Comparison of ENCODE assay signal across 9 cellular contexts in genomic region chr14:100056964-100057817, GRCh38. TPM values are rescaled to one million over a fixed set of nuclear protein-coding genes. Genes with fewer than 3 reads are reported as not detected.
DNase-seq lines count a peak whose midpoint lies in the region; ATAC-seq and TF ChIP-seq lines count a peak whose summit lies in the region.
"Had no signal": no experiment of that assay in that cellular context is flagged by ENCODE, and none has a peak within 500 bp of the region (broad histone marks: within the 10 kb centered on the region; RNA-seq: fewer than 3 reads in every experiment).

No MANE protein-coding gene starts in this region.

- 93 to 94% methylated on average over 3 to 4 of the region's 4 CpGs for WGBS in endodermal cell (ENCODE audit: insufficient coverage in 1 of 2, insufficient read length in 1 of 2), 2 experiments

- TF ChIP-seq POLR2A in NB4 (IDR thresholded peaks at IDR 0.05; ENCODE audit: extremely low read depth, insufficient read length) = no peak

- DNase-seq in stimulated activated naive CD8-positive, alpha-beta T cell treated with anti-CD3 and anti-CD28 coated beads, Interleukin-15, Interleukin-2, amounts not matched to agents 100 U/mL and 50 U/mL, for 24 hours = no peak
- DNase-seq in NB4 (ENCODE audit: low read depth) (peak; percentile 66), endodermal cell (no peak), progenitor cell of endocrine pancreas (ENCODE audit: low spot score, unreplicated experiment) (no peak), NCI-H524 treated with DMSO at 0.1 percent for 48 hours (lab: John Stamatoyannopoulos, UW) (no peak)
- no peak for DNase-seq in stimulated activated CD4-positive, alpha-beta T cell treated with anti-CD3 and anti-CD28 coated beads, Interleukin-4, amount 100 ng/mL, for 24 hours

- no peak overlapping the region for H3K4me3 Mint-ChIP-seq in stimulated activated naive CD8-positive, alpha-beta T cell treated with anti-CD3 and anti-CD28 coated beads, Interleukin-15, Interleukin-2, amounts not matched to agents 100 ng/mL and 50 ng/mL, for 24 hours
- no peak overlapping the region for H3K4me3 Mint-ChIP-seq in endodermal cell
- no peak overlapping the region for H3K4me3 Mint-ChIP-seq in progenitor cell of endocrine pancreas (ENCODE audit: low read depth)
- H3K4me3 Mint-ChIP-seq: brain had no signal

- peak overlapping the region; percentile 71 for H3K27ac Mint-ChIP-seq in stimulated activated naive CD8-positive, alpha-beta T cell treated with anti-CD3 and anti-CD28 coated beads, Interleukin-15, Interleukin-2, amounts not matched to agents 100 ng/mL and 50 ng/mL, for 24 hours
- H3K27ac Mint-ChIP-seq in endodermal cell = no peak overlapping the region
- H3K27ac Mint-ChIP-seq in progenitor cell of endocrine pancreas = peak overlapping the region; percentile 25

- no peaks in the 10 kb centered on the region for H3K27me3 ChIP-seq in endodermal cell (ENCODE audit: control insufficient read depth, insufficient read depth, low read length, poor library complexity, severe bottlenecking)

- H3K27ac ChIP-seq in endodermal cell (ENCODE audit: low read depth, low read length) = no peak overlapping the region

- H3K9ac ChIP-seq in endodermal cell (ENCODE audit: extremely low read depth, low read length, poor library complexity, severe bottlenecking) = no peak overlapping the region

- H3K27me3 Mint-ChIP-seq in stimulated activated naive CD8-positive, alpha-beta T cell treated with anti-CD3 and anti-CD28 coated beads, Interleukin-15, Interleukin-2, amounts not matched to agents 100 ng/mL and 50 ng/mL, for 24 hours = no peaks in the 10 kb centered on the region
- H3K27me3 Mint-ChIP-seq in endodermal cell (ENCODE audit: insufficient read depth) = no peaks in the 10 kb centered on the region
- no peaks in the 10 kb centered on the region for H3K27me3 Mint-ChIP-seq in progenitor cell of endocrine pancreas
- H3K27me3 Mint-ChIP-seq: brain had no signal

- TF ChIP-seq CTCF in NB4 (IDR thresholded peaks at IDR 0.05; ENCODE audit: low read depth, low read length) (peak; percentile 23), endodermal cell (conservative IDR thresholded peaks at IDR 0.05) (peak; percentile 70), progenitor cell of endocrine pancreas (IDR thresholded peaks at IDR 0.05; ENCODE audit: unreplicated experiment) (no peak)

- H3K9me3 Mint-ChIP-seq in stimulated activated naive CD8-positive, alpha-beta T cell treated with anti-CD3 and anti-CD28 coated beads, Interleukin-15, Interleukin-2, amounts not matched to agents 100 ng/mL and 50 ng/mL, for 24 hours = no peaks in the 10 kb centered on the region
- peaks cover 3% of the 10 kb centered on the region for H3K9me3 Mint-ChIP-seq in endodermal cell
- no peaks in the 10 kb centered on the region for H3K9me3 Mint-ChIP-seq in progenitor cell of endocrine pancreas (ENCODE audit: low read depth)

- H3K4me1 ChIP-seq in endodermal cell (ENCODE audit: control insufficient read depth, insufficient read depth, low read length) = no peaks in the 10 kb centered on the region

- no peak for ATAC-seq in stimulated activated naive CD8-positive, alpha-beta T cell treated with anti-CD3 and anti-CD28 coated beads, Interleukin-15, Interleukin-2, amounts not matched to agents 100 U/mL and 50 U/mL, for 24 hours
- ATAC-seq in GM18502 (IDR thresholded peaks at IDR 0.05; ENCODE audit: poor library complexity, unreplicated experiment) = no peak

- H3K4me1 Mint-ChIP-seq in stimulated activated naive CD8-positive, alpha-beta T cell treated with anti-CD3 and anti-CD28 coated beads, Interleukin-15, Interleukin-2, amounts not matched to agents 100 ng/mL and 50 ng/mL, for 24 hours (ENCODE audit: low read depth) = peaks cover 79% of the 10 kb centered on the region
- no peaks in the 10 kb centered on the region for H3K4me1 Mint-ChIP-seq in endodermal cell
- peaks cover 3% of the 10 kb centered on the region for H3K4me1 Mint-ChIP-seq in progenitor cell of endocrine pancreas (ENCODE audit: low read depth)

- peaks cover 3% of the 10 kb centered on the region for H3K36me3 Mint-ChIP-seq in stimulated activated naive CD8-positive, alpha-beta T cell treated with anti-CD3 and anti-CD28 coated beads, Interleukin-15, Interleukin-2, amounts not matched to agents 100 ng/mL and 50 ng/mL, for 24 hours (ENCODE audit: low read depth)
- H3K36me3 Mint-ChIP-seq in endodermal cell (ENCODE audit: low read depth) (no peaks in the 10 kb centered on the region), progenitor cell of endocrine pancreas (ENCODE audit: insufficient read depth) (no peaks in the 10 kb centered on the region)

- H3K9me3 ChIP-seq in endodermal cell (ENCODE audit: control insufficient read depth, low read length) = no peaks in the 10 kb centered on the region

- H3K36me3 ChIP-seq in endodermal cell (ENCODE audit: control insufficient read depth, insufficient read depth, low read length) = no peaks in the 10 kb centered on the region

- H3K4me3 ChIP-seq in NB4 (ENCODE audit: low read depth, low read length) = no peak overlapping the region
- no peak overlapping the region for H3K4me3 ChIP-seq in endodermal cell (ENCODE audit: low read length)

RNA-seq across cellular contexts. Expression of gene EVL, which starts 8.0 kb away (rescaled TPM):
- total RNA-seq in endodermal cell (10 to 100 TPM; 61.1 to 71.3 TPM), progenitor cell of endocrine pancreas (207 and 216 TPM in 2 replicates)
- polyA plus RNA-seq in endodermal cell (2013, experiment 1 of 2) = 234 TPM
- 188 TPM for polyA plus RNA-seq in endodermal cell (2013, experiment 2 of 2)
